1 cellular context compared by ENCODE assay signal in the genomic region with DNA sequence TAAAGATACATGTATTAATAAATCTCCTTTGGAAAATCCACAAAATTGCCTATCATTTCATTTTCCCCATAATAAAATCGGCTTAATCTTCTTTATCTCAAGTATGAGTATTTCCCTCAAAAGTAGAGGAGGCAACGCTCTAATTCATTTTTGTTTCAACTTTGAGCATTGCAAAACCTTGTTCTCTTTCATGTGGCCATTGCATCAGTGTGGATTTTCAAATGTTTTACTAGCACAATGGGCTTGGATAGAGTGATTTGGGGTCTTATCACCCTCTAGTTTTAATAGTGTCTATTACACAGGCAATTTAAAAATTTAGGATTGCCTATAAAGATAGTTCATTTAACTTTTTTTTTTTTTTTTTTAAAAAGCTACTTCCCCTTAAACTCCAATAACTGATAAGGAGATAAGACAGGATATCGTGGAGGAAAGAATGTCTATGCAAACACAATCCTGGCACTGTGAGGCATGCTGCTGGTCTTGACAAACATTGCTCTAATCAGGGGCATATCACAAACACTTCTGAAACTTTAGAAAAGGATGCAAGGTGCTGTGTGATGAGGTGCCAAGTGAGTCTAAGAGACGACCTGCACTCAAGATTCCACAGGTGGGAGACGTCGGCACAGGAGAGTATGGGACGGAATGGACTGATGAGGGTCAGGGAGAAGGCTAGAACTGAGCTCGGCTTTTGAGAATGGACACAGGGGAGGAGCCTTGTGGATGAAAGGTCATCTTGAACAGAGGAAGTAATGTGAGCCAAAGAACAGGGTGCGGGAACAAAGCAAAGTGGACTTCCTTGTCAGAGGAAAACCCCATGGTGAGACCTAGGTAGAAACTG.
TF ChIP-seq lines count a peak whose summit lies in the region.

No MANE protein-coding gene starts in this region.

TF ChIP-seq in HepG2, 621 proteins besides CTCF, POLR2A, EP300 and RAD21 (continued from another document and continues in another):
- TF ChIP-seq, protein P1, sequence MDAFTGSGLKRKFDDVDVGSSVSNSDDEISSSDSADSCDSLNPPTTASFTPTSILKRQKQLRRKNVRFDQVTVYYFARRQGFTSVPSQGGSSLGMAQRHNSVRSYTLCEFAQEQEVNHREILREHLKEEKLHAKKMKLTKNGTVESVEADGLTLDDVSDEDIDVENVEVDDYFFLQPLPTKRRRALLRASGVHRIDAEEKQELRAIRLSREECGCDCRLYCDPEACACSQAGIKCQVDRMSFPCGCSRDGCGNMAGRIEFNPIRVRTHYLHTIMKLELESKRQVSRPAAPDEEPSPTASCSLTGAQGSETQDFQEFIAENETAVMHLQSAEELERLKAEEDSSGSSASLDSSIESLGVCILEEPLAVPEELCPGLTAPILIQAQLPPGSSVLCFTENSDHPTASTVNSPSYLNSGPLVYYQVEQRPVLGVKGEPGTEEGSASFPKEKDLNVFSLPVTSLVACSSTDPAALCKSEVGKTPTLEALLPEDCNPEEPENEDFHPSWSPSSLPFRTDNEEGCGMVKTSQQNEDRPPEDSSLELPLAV (CRISPR knock-in tag; conservative IDR thresholded peaks at IDR 0.05; ENCODE audit: low read depth), result no peak
- no peak for TF ChIP-seq RBM39 (IDR thresholded peaks at IDR 0.05; ENCODE audit: low read depth, low read length, poor library complexity, severe bottlenecking)
- TF ChIP-seq ELF4 (CRISPR knock-in tag; IDR thresholded peaks at IDR 0.05; ENCODE audit: borderline replicate concordance), result no peak
- TF ChIP-seq ZNF224 (CRISPR knock-in tag; IDR thresholded peaks at IDR 0.05), result no peak
- no peak for TF ChIP-seq JARID2 (CRISPR knock-in tag; IDR thresholded peaks at IDR 0.05; ENCODE audit: insufficient replicate concordance)
- TF ChIP-seq ARID2 (CRISPR knock-in tag; IDR thresholded peaks at IDR 0.05; ENCODE audit: borderline replicate concordance), result no peak
- TF ChIP-seq, protein P2, sequence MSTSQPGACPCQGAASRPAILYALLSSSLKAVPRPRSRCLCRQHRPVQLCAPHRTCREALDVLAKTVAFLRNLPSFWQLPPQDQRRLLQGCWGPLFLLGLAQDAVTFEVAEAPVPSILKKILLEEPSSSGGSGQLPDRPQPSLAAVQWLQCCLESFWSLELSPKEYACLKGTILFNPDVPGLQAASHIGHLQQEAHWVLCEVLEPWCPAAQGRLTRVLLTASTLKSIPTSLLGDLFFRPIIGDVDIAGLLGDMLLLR (CRISPR knock-in tag; IDR thresholded peaks at IDR 0.05), result no peak
- no peak for TF ChIP-seq CENPX (CRISPR knock-in tag; IDR thresholded peaks at IDR 0.05)
- TF ChIP-seq HNF4A (CRISPR knock-in tag; IDR thresholded peaks at IDR 0.05), result peak; percentile 43
- no peak for TF ChIP-seq ADNP (CRISPR knock-in tag; IDR thresholded peaks at IDR 0.05)
- TF ChIP-seq ZSCAN31 (CRISPR knock-in tag; IDR thresholded peaks at IDR 0.05; ENCODE audit: low read depth), result no peak
- TF ChIP-seq ZNF644 (CRISPR knock-in tag; IDR thresholded peaks at IDR 0.05; ENCODE audit: low read depth), result no peak
- TF ChIP-seq, protein P3, sequence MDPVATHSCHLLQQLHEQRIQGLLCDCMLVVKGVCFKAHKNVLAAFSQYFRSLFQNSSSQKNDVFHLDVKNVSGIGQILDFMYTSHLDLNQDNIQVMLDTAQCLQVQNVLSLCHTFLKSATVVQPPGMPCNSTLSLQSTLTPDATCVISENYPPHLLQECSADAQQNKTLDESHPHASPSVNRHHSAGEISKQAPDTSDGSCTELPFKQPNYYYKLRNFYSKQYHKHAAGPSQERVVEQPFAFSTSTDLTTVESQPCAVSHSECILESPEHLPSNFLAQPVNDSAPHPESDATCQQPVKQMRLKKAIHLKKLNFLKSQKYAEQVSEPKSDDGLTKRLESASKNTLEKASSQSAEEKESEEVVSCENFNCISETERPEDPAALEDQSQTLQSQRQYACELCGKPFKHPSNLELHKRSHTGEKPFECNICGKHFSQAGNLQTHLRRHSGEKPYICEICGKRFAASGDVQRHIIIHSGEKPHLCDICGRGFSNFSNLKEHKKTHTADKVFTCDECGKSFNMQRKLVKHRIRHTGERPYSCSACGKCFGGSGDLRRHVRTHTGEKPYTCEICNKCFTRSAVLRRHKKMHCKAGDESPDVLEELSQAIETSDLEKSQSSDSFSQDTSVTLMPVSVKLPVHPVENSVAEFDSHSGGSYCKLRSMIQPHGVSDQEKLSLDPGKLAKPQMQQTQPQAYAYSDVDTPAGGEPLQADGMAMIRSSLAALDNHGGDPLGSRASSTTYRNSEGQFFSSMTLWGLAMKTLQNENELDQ (CRISPR knock-in tag; IDR thresholded peaks at IDR 0.05; ENCODE audit: borderline replicate concordance), result no peak
- no peak for TF ChIP-seq MEF2D (CRISPR knock-in tag; IDR thresholded peaks at IDR 0.05)
- TF ChIP-seq, protein P4, sequence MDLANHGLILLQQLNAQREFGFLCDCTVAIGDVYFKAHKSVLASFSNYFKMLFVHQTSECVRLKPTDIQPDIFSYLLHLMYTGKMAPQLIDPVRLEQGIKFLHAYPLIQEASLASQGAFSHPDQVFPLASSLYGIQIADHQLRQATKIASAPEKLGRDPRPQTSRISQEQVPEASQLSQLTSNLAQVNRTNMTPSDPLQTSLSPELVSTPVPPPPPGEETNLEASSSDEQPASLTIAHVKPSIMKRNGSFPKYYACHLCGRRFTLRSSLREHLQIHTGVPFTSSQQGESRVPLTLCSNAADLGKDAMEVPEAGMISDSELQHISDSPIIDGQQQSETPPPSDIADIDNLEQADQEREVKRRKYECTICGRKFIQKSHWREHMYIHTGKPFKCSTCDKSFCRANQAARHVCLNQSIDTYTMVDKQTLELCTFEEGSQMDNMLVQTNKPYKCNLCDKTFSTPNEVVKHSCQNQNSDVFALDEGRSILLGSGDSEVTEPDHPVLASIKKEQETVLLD (CRISPR knock-in tag; IDR thresholded peaks at IDR 0.05; ENCODE audit: low read depth), result no peak
- TF ChIP-seq NFE2L1 (CRISPR knock-in tag; IDR thresholded peaks at IDR 0.05; ENCODE audit: borderline replicate concordance), result no peak
- no peak for TF ChIP-seq ATF7-NPFF (CRISPR knock-in tag; IDR thresholded peaks at IDR 0.05; ENCODE audit: low read depth)
- no peak for TF ChIP-seq ZNF569 (CRISPR knock-in tag; IDR thresholded peaks at IDR 0.05; ENCODE audit: borderline replicate concordance)
- TF ChIP-seq SALL1 (CRISPR knock-in tag; IDR thresholded peaks at IDR 0.05), result peak; percentile 64; the same call in 1 of the 2 replicates
- TF ChIP-seq, protein P5, sequence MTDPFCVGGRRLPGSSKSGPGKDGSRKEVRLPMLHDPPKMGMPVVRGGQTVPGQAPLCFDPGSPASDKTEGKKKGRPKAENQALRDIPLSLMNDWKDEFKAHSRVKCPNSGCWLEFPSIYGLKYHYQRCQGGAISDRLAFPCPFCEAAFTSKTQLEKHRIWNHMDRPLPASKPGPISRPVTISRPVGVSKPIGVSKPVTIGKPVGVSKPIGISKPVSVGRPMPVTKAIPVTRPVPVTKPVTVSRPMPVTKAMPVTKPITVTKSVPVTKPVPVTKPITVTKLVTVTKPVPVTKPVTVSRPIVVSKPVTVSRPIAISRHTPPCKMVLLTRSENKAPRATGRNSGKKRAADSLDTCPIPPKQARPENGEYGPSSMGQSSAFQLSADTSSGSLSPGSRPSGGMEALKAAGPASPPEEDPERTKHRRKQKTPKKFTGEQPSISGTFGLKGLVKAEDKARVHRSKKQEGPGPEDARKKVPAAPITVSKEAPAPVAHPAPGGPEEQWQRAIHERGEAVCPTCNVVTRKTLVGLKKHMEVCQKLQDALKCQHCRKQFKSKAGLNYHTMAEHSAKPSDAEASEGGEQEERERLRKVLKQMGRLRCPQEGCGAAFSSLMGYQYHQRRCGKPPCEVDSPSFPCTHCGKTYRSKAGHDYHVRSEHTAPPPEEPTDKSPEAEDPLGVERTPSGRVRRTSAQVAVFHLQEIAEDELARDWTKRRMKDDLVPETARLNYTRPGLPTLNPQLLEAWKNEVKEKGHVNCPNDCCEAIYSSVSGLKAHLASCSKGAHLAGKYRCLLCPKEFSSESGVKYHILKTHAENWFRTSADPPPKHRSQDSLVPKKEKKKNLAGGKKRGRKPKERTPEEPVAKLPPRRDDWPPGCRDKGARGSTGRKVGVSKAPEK (CRISPR knock-in tag; IDR thresholded peaks at IDR 0.05; ENCODE audit: borderline replicate concordance), result no peak
- TF ChIP-seq, protein P6, sequence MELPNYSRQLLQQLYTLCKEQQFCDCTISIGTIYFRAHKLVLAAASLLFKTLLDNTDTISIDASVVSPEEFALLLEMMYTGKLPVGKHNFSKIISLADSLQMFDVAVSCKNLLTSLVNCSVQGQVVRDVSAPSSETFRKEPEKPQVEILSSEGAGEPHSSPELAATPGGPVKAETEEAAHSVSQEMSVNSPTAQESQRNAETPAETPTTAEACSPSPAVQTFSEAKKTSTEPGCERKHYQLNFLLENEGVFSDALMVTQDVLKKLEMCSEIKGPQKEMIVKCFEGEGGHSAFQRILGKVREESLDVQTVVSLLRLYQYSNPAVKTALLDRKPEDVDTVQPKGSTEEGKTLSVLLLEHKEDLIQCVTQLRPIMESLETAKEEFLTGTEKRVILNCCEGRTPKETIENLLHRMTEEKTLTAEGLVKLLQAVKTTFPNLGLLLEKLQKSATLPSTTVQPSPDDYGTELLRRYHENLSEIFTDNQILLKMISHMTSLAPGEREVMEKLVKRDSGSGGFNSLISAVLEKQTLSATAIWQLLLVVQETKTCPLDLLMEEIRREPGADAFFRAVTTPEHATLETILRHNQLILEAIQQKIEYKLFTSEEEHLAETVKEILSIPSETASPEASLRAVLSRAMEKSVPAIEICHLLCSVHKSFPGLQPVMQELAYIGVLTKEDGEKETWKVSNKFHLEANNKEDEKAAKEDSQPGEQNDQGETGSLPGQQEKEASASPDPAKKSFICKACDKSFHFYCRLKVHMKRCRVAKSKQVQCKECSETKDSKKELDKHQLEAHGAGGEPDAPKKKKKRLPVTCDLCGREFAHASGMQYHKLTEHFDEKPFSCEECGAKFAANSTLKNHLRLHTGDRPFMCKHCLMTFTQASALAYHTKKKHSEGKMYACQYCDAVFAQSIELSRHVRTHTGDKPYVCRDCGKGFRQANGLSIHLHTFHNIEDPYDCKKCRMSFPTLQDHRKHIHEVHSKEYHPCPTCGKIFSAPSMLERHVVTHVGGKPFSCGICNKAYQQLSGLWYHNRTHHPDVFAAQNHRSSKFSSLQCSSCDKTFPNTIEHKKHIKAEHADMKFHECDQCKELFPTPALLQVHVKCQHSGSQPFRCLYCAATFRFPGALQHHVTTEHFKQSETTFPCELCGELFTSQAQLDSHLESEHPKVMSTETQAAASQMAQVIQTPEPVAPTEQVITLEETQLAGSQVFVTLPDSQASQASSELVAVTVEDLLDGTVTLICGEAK (IDR thresholded peaks at IDR 0.05), result no peak
- TF ChIP-seq, protein P6 (CRISPR knock-in tag; IDR thresholded peaks at IDR 0.05), result no peak
- no peak for TF ChIP-seq ZNF383 (CRISPR knock-in tag; IDR thresholded peaks at IDR 0.05; ENCODE audit: borderline replicate concordance)
- TF ChIP-seq KLF9 (CRISPR knock-in tag; IDR thresholded peaks at IDR 0.05; ENCODE audit: low read depth), result no peak
- TF ChIP-seq SOX6 (IDR thresholded peaks at IDR 0.05), result no peak
- TF ChIP-seq SOX6 (CRISPR knock-in tag; IDR thresholded peaks at IDR 0.05), result peak; percentile 46; the same call in 1 of the 2 replicates
- no peak for TF ChIP-seq ZNF841 (CRISPR knock-in tag; IDR thresholded peaks at IDR 0.05; ENCODE audit: borderline replicate concordance)
- no peak for TF ChIP-seq SRSF4 (IDR thresholded peaks at IDR 0.05; ENCODE audit: low read depth, low read length, poor library complexity, severe bottlenecking)
- TF ChIP-seq TCF7 (IDR thresholded peaks at IDR 0.05; ENCODE audit: low read depth), result 0 out of 2 replicates have a peak, but pooled peaks have one; percentile 20
- no peak for TF ChIP-seq ZSCAN21 (CRISPR knock-in tag; IDR thresholded peaks at IDR 0.05; ENCODE audit: borderline replicate concordance)
- no peak for TF ChIP-seq GABPB1 (CRISPR knock-in tag; IDR thresholded peaks at IDR 0.05)
- TF ChIP-seq EEA1 (CRISPR knock-in tag; IDR thresholded peaks at IDR 0.05; ENCODE audit: borderline replicate concordance), result no peak
- TF ChIP-seq RFX3 (CRISPR knock-in tag; IDR thresholded peaks at IDR 0.05), result no peak
- TF ChIP-seq, protein P7, sequence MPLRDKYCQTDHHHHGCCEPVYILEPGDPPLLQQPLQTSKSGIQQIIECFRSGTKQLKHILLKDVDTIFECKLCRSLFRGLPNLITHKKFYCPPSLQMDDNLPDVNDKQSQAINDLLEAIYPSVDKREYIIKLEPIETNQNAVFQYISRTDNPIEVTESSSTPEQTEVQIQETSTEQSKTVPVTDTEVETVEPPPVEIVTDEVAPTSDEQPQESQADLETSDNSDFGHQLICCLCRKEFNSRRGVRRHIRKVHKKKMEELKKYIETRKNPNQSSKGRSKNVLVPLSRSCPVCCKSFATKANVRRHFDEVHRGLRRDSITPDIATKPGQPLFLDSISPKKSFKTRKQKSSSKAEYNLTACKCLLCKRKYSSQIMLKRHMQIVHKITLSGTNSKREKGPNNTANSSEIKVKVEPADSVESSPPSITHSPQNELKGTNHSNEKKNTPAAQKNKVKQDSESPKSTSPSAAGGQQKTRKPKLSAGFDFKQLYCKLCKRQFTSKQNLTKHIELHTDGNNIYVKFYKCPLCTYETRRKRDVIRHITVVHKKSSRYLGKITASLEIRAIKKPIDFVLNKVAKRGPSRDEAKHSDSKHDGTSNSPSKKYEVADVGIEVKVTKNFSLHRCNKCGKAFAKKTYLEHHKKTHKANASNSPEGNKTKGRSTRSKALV (CRISPR knock-in tag; IDR thresholded peaks at IDR 0.05), result no peak
